15 cellular contexts compared by ENCODE assay signal in the genomic region with DNA sequence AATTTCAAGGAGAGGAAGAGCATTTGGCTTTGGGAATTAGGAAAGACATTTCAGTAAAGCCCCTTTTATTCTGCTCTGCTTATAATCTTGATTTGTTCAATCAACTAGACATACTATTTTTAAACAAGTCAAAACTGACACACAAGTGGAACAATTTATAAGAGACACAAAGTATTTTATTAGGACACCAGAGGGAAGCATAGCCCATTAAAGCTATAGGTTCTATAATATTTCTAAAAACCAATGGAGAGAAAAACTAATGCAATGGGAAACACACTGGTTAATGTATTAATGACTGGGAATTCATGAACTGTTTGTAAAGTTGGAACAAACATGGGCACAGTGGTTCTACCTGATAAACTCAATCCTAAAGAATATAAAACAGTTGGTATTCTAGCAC. TPM values are rescaled to one million over a fixed set of nuclear protein-coding genes. Genes with fewer than 3 reads are reported as not detected.
A peak's percentile ranks its signal among the peaks of the same experiment; 100 is the strongest.
DNase-seq lines count a peak whose midpoint lies in the region; ATAC-seq and TF ChIP-seq lines count a peak whose summit lies in the region.
"Had no signal": no experiment of that assay in that cellular context is flagged by ENCODE, and none has a peak within 500 bp of the region (broad histone marks: within the 10 kb centered on the region; RNA-seq: fewer than 3 reads in every experiment).

No MANE protein-coding gene starts in this region.

- peaks cover 43% of the 10 kb centered on the region for H3K4me1 Mint-ChIP-seq in activated T-helper 2 cell treated with anti-CD3 and anti-CD28 coated beads, Interferon-gamma antibody, Interleukin-2, Interleukin-4, amounts not matched to agents 10 μg/mL and 5 μg/mL and 100 μg/mL, durations not matched to agents 14 hours and 24 hours and 36 hours (ENCODE audit: low read depth)
- H3K4me1 Mint-ChIP-seq in glutamatergic neuron (ENCODE audit: low read depth, unreplicated experiment): peaks cover 5% of the 10 kb centered on the region

- no peak overlapping the region for H3K4me3 Mint-ChIP-seq in activated T-helper 2 cell treated with anti-CD3 and anti-CD28 coated beads, Interferon-gamma antibody, Interleukin-2, Interleukin-4, amounts not matched to agents 10 μg/mL and 5 μg/mL and 100 μg/mL, durations not matched to agents 14 hours and 24 hours and 36 hours (ENCODE audit: low read depth)
- no peak overlapping the region for H3K4me3 Mint-ChIP-seq in glutamatergic neuron (ENCODE audit: unreplicated experiment)
- H3K4me3 Mint-ChIP-seq: activated naive CD8-positive, alpha-beta T cell had no signal

- H3K27ac Mint-ChIP-seq in activated T-helper 2 cell treated with anti-CD3 and anti-CD28 coated beads, Interferon-gamma antibody, Interleukin-2, Interleukin-4, amounts not matched to agents 10 μg/mL and 5 μg/mL and 100 μg/mL, durations not matched to agents 14 hours and 24 hours and 36 hours: peak overlapping the region; percentile 34
- H3K27ac Mint-ChIP-seq in glutamatergic neuron (ENCODE audit: unreplicated experiment): no peak overlapping the region
- H3K27ac Mint-ChIP-seq: activated naive CD8-positive, alpha-beta T cell had no signal

- ATAC-seq in Right ventricle myocardium superior (ENCODE audit: poor library complexity): peak; percentile 29
- ATAC-seq in Right ventricle myocardium inferior: no peak
- ATAC-seq: left lung had no signal

- intact Hi-C loops in Right ventricle myocardium superior (cut with DNase I): loop anchor here (10.0 kb wide), 1 partner anchor 132 kb away; no protein-coding TSS in a partner anchor
- intact Hi-C loops in Right ventricle myocardium inferior (cut with DNase I): loop anchor here (10.0 kb wide), 1 partner anchor 132 kb away; no protein-coding TSS in a partner anchor
- intact Hi-C loops in activated T-helper 2 cell treated with anti-CD3 and anti-CD28 coated beads, Interferon-gamma antibody, Interleukin-2, Interleukin-4, amounts not matched to agents 10 μg/mL and 5 μg/mL and 100 μg/mL, durations not matched to agents 14 hours and 24 hours and 36 hours (cut with micrococcal nuclease): loop anchor here (5.0 kb wide), 1 partner anchor 35 kb away; no protein-coding TSS in a partner anchor

- TF ChIP-seq CTCF in retinal pigment epithelial cell (conservative IDR thresholded peaks at IDR 0.05; ENCODE audit: low read depth, low read length) (peak; percentile 23), glutamatergic neuron (IDR thresholded peaks at IDR 0.05; ENCODE audit: partially characterized antibody, unreplicated experiment) (no peak)

- H3K27me3 Mint-ChIP-seq in activated T-helper 2 cell treated with anti-CD3 and anti-CD28 coated beads, Interferon-gamma antibody, Interleukin-2, Interleukin-4, amounts not matched to agents 10 μg/mL and 5 μg/mL and 100 μg/mL, durations not matched to agents 14 hours and 24 hours and 36 hours (ENCODE audit: low read depth): no peaks in the 10 kb centered on the region
- H3K27me3 Mint-ChIP-seq in glutamatergic neuron (ENCODE audit: unreplicated experiment): no peaks in the 10 kb centered on the region
- H3K27me3 Mint-ChIP-seq: activated naive CD8-positive, alpha-beta T cell had no signal

- no peaks in the 10 kb centered on the region for H3K9me3 Mint-ChIP-seq in activated T-helper 2 cell treated with anti-CD3 and anti-CD28 coated beads, Interferon-gamma antibody, Interleukin-2, Interleukin-4, amounts not matched to agents 10 μg/mL and 5 μg/mL and 100 μg/mL, durations not matched to agents 14 hours and 24 hours and 36 hours
- no peaks in the 10 kb centered on the region for H3K9me3 Mint-ChIP-seq in glutamatergic neuron (ENCODE audit: unreplicated experiment)

- H3K4me3 ChIP-seq in retinal pigment epithelial cell (ENCODE audit: low read length): no peak overlapping the region
- H3K4me3 ChIP-seq: HAP-1, left lung, smooth muscle cell had no signal

- peaks cover 82% of the 10 kb centered on the region for H3K36me3 Mint-ChIP-seq in activated T-helper 2 cell treated with anti-CD3 and anti-CD28 coated beads, Interferon-gamma antibody, Interleukin-2, Interleukin-4, amounts not matched to agents 10 μg/mL and 5 μg/mL and 100 μg/mL, durations not matched to agents 14 hours and 24 hours and 36 hours (ENCODE audit: low read depth)
- no peaks in the 10 kb centered on the region for H3K36me3 Mint-ChIP-seq in glutamatergic neuron (ENCODE audit: unreplicated experiment)
- H3K36me3 Mint-ChIP-seq: activated naive CD8-positive, alpha-beta T cell had no signal

- DNase-seq in Right ventricle myocardium superior (no peak), Right ventricle myocardium inferior (ENCODE audit: missing footprints) (no peak), Kasumi-1 (lab: John Stamatoyannopoulos, UW) (peak; percentile 20 to 39), retinal pigment epithelial cell (ENCODE audit: low read depth) (no peak), NCI-H1092 treated with DMSO at 0.1 percent for 48 hours (lab: John Stamatoyannopoulos, UW) (no peak), glutamatergic neuron (no peak)
- no peak for DNase-seq in activated T-helper 2 cell treated with anti-CD3 and anti-CD28 coated beads, Interferon-gamma antibody, Interleukin-2, Interleukin-4, amounts not matched to agents 10 μg/mL and 5 μg/mL and 100 μg/mL, durations not matched to agents 14 hours and 24 hours and 36 hours (ENCODE audit: low spot score)
- DNase-seq in activated CD8-positive, alpha-beta memory T cell treated with anti-CD3 and anti-CD28 coated beads, Interleukin-2, amount 50 U/mL, for 4 hours: no peak
- DNase-seq: activated CD4-positive, alpha-beta T cell treated with anti-CD3 and anti-CD28 coated beads for 48 hours; brain microvascular endothelial cell; left lung; NCI-H446 had no signal

RNA-seq across cellular contexts. Expression of gene CERS5, which starts 15.3 kb away (rescaled TPM):
- total RNA-seq in Right ventricle myocardium superior (7.3 TPM), Right ventricle myocardium inferior (9.6 TPM), glutamatergic neuron (ENCODE audit: unreplicated experiment) (125 TPM)
- total RNA-seq in activated T-helper 2 cell treated with anti-CD3 and anti-CD28 coated beads, Interferon-gamma antibody, Interleukin-2, Interleukin-4, amounts not matched to agents 10 μg/mL and 5 μg/mL and 100 μg/mL, durations not matched to agents 14 hours and 24 hours and 36 hours: 114 and 115 TPM in 2 replicates

Comparison
In these comparisons a context has a peak if more than half of its experiments do, and no peak if none do; other contexts are left out.
1. DNase-seq: peak in Kasumi-1 (2 of 2); none in Right ventricle myocardium superior (single experiment), Right ventricle myocardium inferior (single experiment), activated T-helper 2 cell treated with anti-CD3 and anti-CD28 coated beads, Interferon-gamma antibody, Interleukin-2, Interleukin-4, amounts not matched to agents 10 μg/mL and 5 μg/mL and 100 μg/mL, durations not matched to agents 14 hours and 24 hours and 36 hours (single experiment), retinal pigment epithelial cell (single experiment), NCI-H1092 treated with DMSO at 0.1 percent for 48 hours (single experiment), activated CD8-positive, alpha-beta memory T cell treated with anti-CD3 and anti-CD28 coated beads, Interleukin-2, amount 50 U/mL, for 4 hours (single experiment) and glutamatergic neuron (single experiment).
2. RNA of gene CERS5, which starts 15.3 kb away (total RNA-seq): 125 TPM in glutamatergic neuron (single experiment) and 114 to 115 TPM in activated T-helper 2 cell treated with anti-CD3 and anti-CD28 coated beads, Interferon-gamma antibody, Interleukin-2, Interleukin-4, amounts not matched to agents 10 μg/mL and 5 μg/mL and 100 μg/mL, durations not matched to agents 14 hours and 24 hours and 36 hours; 9.6 TPM in Right ventricle myocardium inferior (single experiment) and 7.3 TPM in Right ventricle myocardium superior (single experiment); every median in the first group is over 10 times any median in the second.